In genomic region chr18:69898241-69898861, GRCh38 we compare ENCODE assay signal across 9 cellular contexts. TPM values are rescaled to one million over a fixed set of nuclear protein-coding genes. Genes with fewer than 3 reads are reported as not detected.
DNase-seq lines count a peak whose midpoint lies in the region; ATAC-seq, FAIRE-seq and TF ChIP-seq lines count a peak whose summit lies in the region.
"Had no signal": no experiment of that assay in that cellular context is flagged by ENCODE, and none has a peak within 500 bp of the region (broad histone marks: within the 10 kb centered on the region; RNA-seq: fewer than 3 reads in every experiment).

No MANE protein-coding gene starts in this region.

- H3K9ac ChIP-seq in MM.1S (ENCODE audit: low read length): no peak overlapping the region

- TF ChIP-seq POLR2A in NB4 (IDR thresholded peaks at IDR 0.05; ENCODE audit: extremely low read depth, insufficient read length): no peak
- TF ChIP-seq POLR2A in thyroid gland (IDR thresholded peaks at IDR 0.05): no peak

- H3K4me3 Mint-ChIP-seq in GM23338 (no peak overlapping the region), endothelial cell (ENCODE audit: unreplicated experiment) (no peak overlapping the region)
- H3K4me3 Mint-ChIP-seq in central memory CD8-positive, alpha-beta T cell: peak overlapping the region; percentile 82
- H3K4me3 Mint-ChIP-seq: neural crest cell had no signal

- H3K9me3 ChIP-seq in MM.1S (replicated peaks; ENCODE audit: insufficient read depth, low read length) (no peaks in the 10 kb centered on the region), thyroid gland (no peaks in the 10 kb centered on the region)

- DNase-seq in GM18507 (ENCODE audit: extremely low spot score, insufficient read length, low read depth): peak; percentile 20
- no peak for DNase-seq in GM23338 (ENCODE audit: low spot score)
- DNase-seq in NB4 (ENCODE audit: low read depth): peak; percentile 48
- no peak for DNase-seq in central memory CD8-positive, alpha-beta T cell (ENCODE audit: low spot score in 2 of 2)
- no peak for DNase-seq in NCI-H2227 (lab: John Stamatoyannopoulos, UW; ENCODE audit: unreplicated experiment)
- DNase-seq in endothelial cell (ENCODE audit: low spot score): no peak
- DNase-seq in MM.1S: no peak
- no peak for DNase-seq in thyroid gland

- H3F3A ChIP-seq in GM23338 (replicated peaks; ENCODE audit: low read depth): no peaks in the 10 kb centered on the region
- H3F3A ChIP-seq in MM.1S (ENCODE audit: insufficient read depth, low read length): no peaks in the 10 kb centered on the region

- no peaks in the 10 kb centered on the region for H3K79me2 ChIP-seq in GM23338 (replicated peaks; ENCODE audit: insufficient read depth)
- no peaks in the 10 kb centered on the region for H3K79me2 ChIP-seq in MM.1S (ENCODE audit: low read length)

- H3K27ac Mint-ChIP-seq in GM23338 (no peak overlapping the region), endothelial cell (ENCODE audit: unreplicated experiment) (no peak overlapping the region)
- H3K27ac Mint-ChIP-seq in central memory CD8-positive, alpha-beta T cell (ENCODE audit: low read depth): peak overlapping the region; percentile 95

- peak; percentile 87 for FAIRE-seq in GM18507 (lab: Jason Lieb, UNC)

- peaks cover 2% of the 10 kb centered on the region; the same call in 2 of the 3 replicates for H3K36me3 Mint-ChIP-seq in GM23338 (ENCODE audit: low read depth)
- H3K36me3 Mint-ChIP-seq in central memory CD8-positive, alpha-beta T cell (ENCODE audit: insufficient read depth): peaks cover 12% of the 10 kb centered on the region
- H3K36me3 Mint-ChIP-seq in endothelial cell (ENCODE audit: low read depth, unreplicated experiment): no peaks in the 10 kb centered on the region

- H3K4me1 Mint-ChIP-seq in GM23338: peaks cover 14% of the 10 kb centered on the region
- H3K4me1 Mint-ChIP-seq in central memory CD8-positive, alpha-beta T cell: peaks cover 55% of the 10 kb centered on the region
- H3K4me1 Mint-ChIP-seq in endothelial cell (ENCODE audit: unreplicated experiment): peaks cover 2% of the 10 kb centered on the region

- H3K9me2 ChIP-seq in GM23338 (ENCODE audit: insufficient read depth) (no peaks in the 10 kb centered on the region), MM.1S (replicated peaks; ENCODE audit: insufficient read depth, low read length) (no peaks in the 10 kb centered on the region)

- H3K9me3 Mint-ChIP-seq in GM23338: peaks cover 8% of the 10 kb centered on the region; the same call in 2 of the 3 replicates
- H3K9me3 Mint-ChIP-seq in central memory CD8-positive, alpha-beta T cell: no peaks in the 10 kb centered on the region
- no peaks in the 10 kb centered on the region for H3K9me3 Mint-ChIP-seq in endothelial cell (ENCODE audit: unreplicated experiment)

- no peak for TF ChIP-seq CTCF in GM23338 (conservative IDR thresholded peaks at IDR 0.05; ENCODE audit: low read depth in 2 of 2)
- TF ChIP-seq CTCF in NB4 (IDR thresholded peaks at IDR 0.05; ENCODE audit: low read depth, low read length): no peak
- TF ChIP-seq CTCF in endothelial cell (IDR thresholded peaks at IDR 0.05; ENCODE audit: unreplicated experiment): no peak
- TF ChIP-seq CTCF in MM.1S (IDR thresholded peaks at IDR 0.05; ENCODE audit: low read length): no peak
- no peak for TF ChIP-seq CTCF in thyroid gland (IDR thresholded peaks at IDR 0.05)

- H3K27ac ChIP-seq in GM23338 (ENCODE audit: low read depth): no peak overlapping the region
- no peak overlapping the region for H3K27ac ChIP-seq in MM.1S (ENCODE audit: low read length)
- H3K27ac ChIP-seq in thyroid gland: no peak overlapping the region

- H4K20me1 ChIP-seq in GM23338 (replicated peaks; ENCODE audit: insufficient read depth) (no peaks in the 10 kb centered on the region), MM.1S (ENCODE audit: insufficient read depth, low read length) (no peaks in the 10 kb centered on the region)

- WGBS in thyroid gland, 2 donors: 70 to 76% methylated on average over 11 of the region's 11 CpGs

- H3K4me2 ChIP-seq in GM23338: no peak overlapping the region
- no peak overlapping the region for H3K4me2 ChIP-seq in MM.1S (ENCODE audit: low read depth, low read length)

- ATAC-seq in GM23338: peak; percentile 34; the same call in 1 of the 3 replicates
- peak; percentile 8 for ATAC-seq in central memory CD8-positive, alpha-beta T cell (replicated peaks; ENCODE audit: extremely low read depth, poor library complexity, severe bottlenecking)

- intact Hi-C loops in thyroid gland (cut with DNase I): no loop called here

- H2AFZ ChIP-seq in GM23338 (peak overlapping the region; percentile 94), MM.1S (ENCODE audit: low read length) (no peak overlapping the region)

- H3K27me3 Mint-ChIP-seq in GM23338 (ENCODE audit: insufficient read depth, low read depth, poor library complexity) (no peaks in the 10 kb centered on the region), endothelial cell (ENCODE audit: unreplicated experiment) (peaks cover 1% of the 10 kb centered on the region)
- H3K27me3 Mint-ChIP-seq in central memory CD8-positive, alpha-beta T cell: no peaks in the 10 kb centered on the region

- H3K4me1 ChIP-seq in GM23338 (ENCODE audit: insufficient read depth) (no peaks in the 10 kb centered on the region), MM.1S (ENCODE audit: low read length) (no peaks in the 10 kb centered on the region), thyroid gland (no peaks in the 10 kb centered on the region)

- H3K27me3 ChIP-seq in GM23338 (ENCODE audit: insufficient read depth) (no peaks in the 10 kb centered on the region), MM.1S (replicated peaks; ENCODE audit: insufficient read depth, low read length) (no peaks in the 10 kb centered on the region), thyroid gland (no peaks in the 10 kb centered on the region)

- H3K4me3 ChIP-seq in GM23338: no peak overlapping the region
- H3K4me3 ChIP-seq in NB4 (ENCODE audit: low read depth, low read length): no peak overlapping the region
- no peak overlapping the region for H3K4me3 ChIP-seq in MM.1S (ENCODE audit: low read length)
- no peak overlapping the region for H3K4me3 ChIP-seq in thyroid gland (replicated peaks in 1 of 3)

- H3K36me3 ChIP-seq in GM23338 (ENCODE audit: insufficient read depth) (no peaks in the 10 kb centered on the region), MM.1S (replicated peaks; ENCODE audit: insufficient read depth, low read length) (no peaks in the 10 kb centered on the region), thyroid gland (no peaks in the 10 kb centered on the region)

TF ChIP-seq in GM23338, 12 proteins besides CTCF, POLR2A, EP300 and RAD21 (continues in another document):
- no peak for TF ChIP-seq CREB1 (CRISPR knock-in tag; IDR thresholded peaks at IDR 0.05; ENCODE audit: low read depth)
- no peak for TF ChIP-seq ZNF114 (CRISPR knock-in tag; IDR thresholded peaks at IDR 0.05)
- TF ChIP-seq STAT1 (IDR thresholded peaks at IDR 0.05; ENCODE audit: unreplicated experiment): no peak
- no peak for TF ChIP-seq EZH2 (IDR thresholded peaks at IDR 0.05; ENCODE audit: low read depth, unreplicated experiment)
- TF ChIP-seq ZNF331 (CRISPR knock-in tag; IDR thresholded peaks at IDR 0.05; ENCODE audit: low read depth): no peak

RNA-seq across cellular contexts. Expression of gene CD226, which starts 49.3 kb away (rescaled TPM):
- total RNA-seq in GM23338 (2014; rRNA removed; shearing (Covaris generic)): 0.04 TPM in 1 of 2 replicates, not detected in the other
- 0.19 TPM in 1 of 2 replicates, not detected in the other for polyA plus RNA-seq in GM23338 (2016; fragmentation: Nextera tagmentation; extraction: Ambion mirVana)
- total RNA-seq in endothelial cell (ENCODE audit: unreplicated experiment) (0.80 TPM), thyroid gland (1 to 10 TPM in 3 of 4 donors, under 1 TPM in 1; 0.98 to 5.6 (median 2.5) TPM)

Comparison
In these comparisons a context has a peak if more than half of its experiments do, and no peak if none do; other contexts are left out.
1. DNase-seq: peak in GM18507 (single experiment) and NB4 (single experiment); none in GM23338 (single experiment), central memory CD8-positive, alpha-beta T cell (0 of 2), NCI-H2227 (single experiment), endothelial cell (single experiment), MM.1S (single experiment) and thyroid gland (0 of 2).